16 cellular contexts compared by ENCODE assay signal in the genomic region with DNA sequence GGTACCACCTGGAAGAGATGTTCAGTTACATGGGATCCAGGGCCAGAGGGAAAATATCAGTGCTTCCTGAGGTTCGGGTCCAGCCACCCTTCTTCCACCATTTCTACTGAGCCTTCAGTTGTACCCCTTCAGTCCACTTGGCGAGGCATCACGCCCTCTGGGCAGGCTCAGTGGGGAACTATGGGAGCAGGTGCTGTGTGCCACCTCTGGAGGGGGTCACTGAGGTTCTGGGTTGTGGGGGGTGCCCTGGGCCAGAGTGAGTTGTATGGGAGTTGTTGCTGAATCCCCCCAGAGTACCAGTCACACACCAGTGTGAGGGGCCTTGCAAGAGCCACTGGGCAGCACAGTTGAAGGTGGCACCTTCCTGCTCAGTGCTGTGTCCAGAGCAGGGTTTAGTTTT. TPM values are rescaled to one million over a fixed set of nuclear protein-coding genes. Genes with fewer than 3 reads are reported as not detected.
DNase-seq lines count a peak whose midpoint lies in the region; ATAC-seq, FAIRE-seq and TF ChIP-seq lines count a peak whose summit lies in the region.
"Had no signal": no experiment of that assay in that cellular context is flagged by ENCODE, and none has a peak within 500 bp of the region (broad histone marks: within the 10 kb centered on the region; RNA-seq: fewer than 3 reads in every experiment).

No MANE protein-coding gene starts in this region.

- H3K4me2 ChIP-seq in GM12878 (ENCODE audit: control insufficient read depth, insufficient read depth): no peak overlapping the region

- H3K9me3 Mint-ChIP-seq in activated naive CD4-positive, alpha-beta T cell treated with anti-CD3 and anti-CD28 coated beads for 36 hours: peaks cover 8% of the 10 kb centered on the region
- H3K9me3 Mint-ChIP-seq in stimulated activated effector memory CD8-positive, alpha-beta T cell treated with anti-CD3 and anti-CD28 coated beads, Interleukin-12 subunit alpha, Interleukin-12 subunit beta, amount 100 ng/mL, for 72 hours: no peaks in the 10 kb centered on the region

- H2AFZ ChIP-seq in GM12878 (ENCODE audit: control insufficient read depth, low read depth, low read length): no peak overlapping the region

- in situ Hi-C loops in GM12878 (cut with MboI): loop anchor here (5.0 kb wide), 1 partner anchor 117 kb away; a partner anchor contains a TSS
- in situ Hi-C loops in transverse colon (cut with MboI; ENCODE audit: low pct_ligation_motif_present in 1 of 4, low pct_unique_long_range_greater_than_20kb in 1 of 4, low sequenced_read_pairs in 3 of 4): no loop called here

- no peak overlapping the region for H3K4me3 ChIP-seq in HFF-Myc (replicated peaks; ENCODE audit: low read depth, low read length)
- no peak overlapping the region for H3K4me3 ChIP-seq in GM12878
- no peak overlapping the region for H3K4me3 ChIP-seq in transverse colon
- H3K4me3 ChIP-seq: dorsolateral prefrontal cortex, uterus had no signal

- no peak for TF ChIP-seq POLR2A in GM12878 (IDR thresholded peaks at IDR 0.05; ENCODE audit: low read depth, low read length)
- TF ChIP-seq POLR2A in transverse colon (IDR thresholded peaks at IDR 0.05): no peak

- H3K79me2 ChIP-seq in GM12878 (ENCODE audit: control insufficient read depth, insufficient read depth, low read length): peaks cover 37% of the 10 kb centered on the region

- peaks cover 25% of the 10 kb centered on the region for H3K4me1 Mint-ChIP-seq in activated naive CD4-positive, alpha-beta T cell treated with anti-CD3 and anti-CD28 coated beads for 36 hours (ENCODE audit: low read depth)
- peaks cover 56% of the 10 kb centered on the region for H3K4me1 Mint-ChIP-seq in stimulated activated effector memory CD8-positive, alpha-beta T cell treated with anti-CD3 and anti-CD28 coated beads, Interleukin-12 subunit alpha, Interleukin-12 subunit beta, amount 100 ng/mL, for 72 hours

- no peak overlapping the region for H3K27ac ChIP-seq in GM12878 (ENCODE audit: control insufficient read depth, insufficient read depth)
- H3K27ac ChIP-seq in transverse colon: peak overlapping the region in 1 of 4 donors; percentile 35
- H3K27ac ChIP-seq: uterus had no signal

- H3K27me3 Mint-ChIP-seq in activated naive CD4-positive, alpha-beta T cell treated with anti-CD3 and anti-CD28 coated beads for 36 hours (ENCODE audit: low read depth): no peaks in the 10 kb centered on the region

- no peak for DNase-seq in activated naive CD4-positive, alpha-beta T cell treated with anti-CD3 and anti-CD28 coated beads for 36 hours
- DNase-seq in activated naive CD4-positive, alpha-beta T cell (lab: John Stamatoyannopoulos, UW): no peak
- DNase-seq in HFF-Myc (ENCODE audit: extremely low read depth, low read depth) (no peak), GM12878 (ENCODE audit: low read depth, low spot score) (no peak), nucleus accumbens (lab: John Stamatoyannopoulos, UW) (no peak), activated gamma-delta T cell (lab: John Stamatoyannopoulos, UW) (no peak), transverse colon (no peak)
- no peak for DNase-seq in stimulated activated effector memory CD8-positive, alpha-beta T cell treated with anti-CD3 and anti-CD28 coated beads, Interleukin-12 subunit alpha, Interleukin-12 subunit beta, amount 100 ng/mL, for 72 hours (ENCODE audit: low spot score in 2 of 2)
- DNase-seq: AML-193; dorsolateral prefrontal cortex; foreskin melanocyte; NCI-H187; NK-92 treated with Interleukin-12 subunit alpha and Interleukin-12 subunit beta, amount 100 ng/mL, for 24 hours; SW 1271; uterus had no signal

- H4K20me1 ChIP-seq in GM12878 (ENCODE audit: control insufficient read depth, insufficient read depth): no peaks in the 10 kb centered on the region

- SMC1A ChIA-PET in GM12878 (lab: Charles Lee; ENCODE audit: uncharacterized antibody, unreplicated experiment): interaction anchor here (0.9 to 2.5 kb wide), 3 partner anchors 32 to 609 kb away, joined by 3 to 7 read pairs (median 3); no protein-coding TSS in a partner anchor

- CTCF ChIA-PET in activated naive CD4-positive, alpha-beta T cell treated with anti-CD3 and anti-CD28 coated beads for 36 hours (lab: Charles Lee): interaction anchor here (0.6 to 1.7 kb wide), 3 partner anchors 28 to 111 kb away, joined by 3 to 5 read pairs (median 4); no protein-coding TSS in a partner anchor
- CTCF ChIA-PET in GM12878 (lab: Yijun Ruan, JAX): interaction anchor here (1.0 to 2.0 kb wide), 3 partner anchors 84 to 163 kb away, joined by 3 to 7 read pairs (median 3); no protein-coding TSS in a partner anchor

- no peaks in the 10 kb centered on the region; the same call in 2 of the 3 replicates for H3K9me3 ChIP-seq in GM12878 (replicated peaks; ENCODE audit: control insufficient read depth, insufficient read depth, low read length)
- H3K9me3 ChIP-seq in transverse colon: no peaks in the 10 kb centered on the region
- H3K9me3 ChIP-seq: uterus had no signal

- no peak for TF ChIP-seq RAD21 in GM12878 (IDR thresholded peaks at IDR 0.05; ENCODE audit: insufficient read depth, low read depth, low read length)

- RAD21 ChIA-PET in GM12878 (lab: Charles Lee; ENCODE audit: unreplicated experiment): interaction anchor here (1.3 to 11.0 kb wide), 4 partner anchors 32 to 133 kb away, joined by 4 to 84 read pairs (median 6); no protein-coding TSS in a partner anchor

- no peak overlapping the region for H3K4me3 Mint-ChIP-seq in activated naive CD4-positive, alpha-beta T cell treated with anti-CD3 and anti-CD28 coated beads for 36 hours
- no peak overlapping the region for H3K4me3 Mint-ChIP-seq in stimulated activated effector memory CD8-positive, alpha-beta T cell treated with anti-CD3 and anti-CD28 coated beads, Interleukin-12 subunit alpha, Interleukin-12 subunit beta, amount 100 ng/mL, for 72 hours

- ATAC-seq in GM12878: no peak
- ATAC-seq in stimulated activated effector memory CD8-positive, alpha-beta T cell treated with anti-CD3 and anti-CD28 coated beads, Interleukin-12 subunit alpha, Interleukin-12 subunit beta, amount 100 ng/mL, for 72 hours: no peak
- ATAC-seq: HCT116 had no signal

- H3K4me1 ChIP-seq in GM12878 (ENCODE audit: control insufficient read depth, insufficient read depth, low read length) (peaks cover 12% of the 10 kb centered on the region), transverse colon (peaks cover 18 to 55% (median 39%) of the 10 kb centered on the region in 4 donors)
- H3K4me1 ChIP-seq: uterus had no signal

- TF ChIP-seq EP300 in GM12878 (IDR thresholded peaks at IDR 0.05; ENCODE audit: borderline replicate concordance in 1 of 2, control insufficient read depth in 1 of 2, low read depth in 2 of 2, low read length in 2 of 2) (no peak), transverse colon (IDR thresholded peaks at IDR 0.05; ENCODE audit: low read depth) (no peak)

- intact Hi-C loops in activated naive CD4-positive, alpha-beta T cell treated with anti-CD3 and anti-CD28 coated beads for 36 hours (cut with micrococcal nuclease): no loop called here
- intact Hi-C loops in GM12878 (cut with micrococcal nuclease; ENCODE audit: unreplicated experiment): loop anchor here (5.0 kb wide), 1 partner anchor 92 kb away; no protein-coding TSS in a partner anchor
- intact Hi-C loops in transverse colon (cut with DNase I; ENCODE audit: low total_unique reads): no loop called here

- FAIRE-seq in GM12878 (lab: Jason Lieb, UNC): no peak

- H3K27me3 ChIP-seq in GM12878 (replicated peaks in 1 of 2; ENCODE audit: control insufficient read depth in 2 of 2, insufficient read depth in 2 of 2, low read length in 1 of 2): no peaks in the 10 kb centered on the region
- no peaks in the 10 kb centered on the region for H3K27me3 ChIP-seq in transverse colon
- H3K27me3 ChIP-seq: dorsolateral prefrontal cortex, uterus had no signal

- H3K27ac Mint-ChIP-seq in activated naive CD4-positive, alpha-beta T cell treated with anti-CD3 and anti-CD28 coated beads for 36 hours: peak overlapping the region; percentile 51
- peak overlapping the region; percentile 82 for H3K27ac Mint-ChIP-seq in stimulated activated effector memory CD8-positive, alpha-beta T cell treated with anti-CD3 and anti-CD28 coated beads, Interleukin-12 subunit alpha, Interleukin-12 subunit beta, amount 100 ng/mL, for 72 hours

- 100% methylated on average over 3 of the region's 3 CpGs for WGBS in GM12878 (ENCODE audit: insufficient coverage, insufficient replicate concordance, low lambda C conversion rate, missing lambda C conversion rate)
- WGBS in transverse colon (ENCODE audit: low coverage in 1 of 2), 2 donors: 83 to 89% methylated on average over 1 to 3 of the region's 3 CpGs

- H3K36me3 Mint-ChIP-seq in activated naive CD4-positive, alpha-beta T cell treated with anti-CD3 and anti-CD28 coated beads for 36 hours (ENCODE audit: low read depth): peaks cover 38% of the 10 kb centered on the region
- peaks cover 39% of the 10 kb centered on the region for H3K36me3 Mint-ChIP-seq in stimulated activated effector memory CD8-positive, alpha-beta T cell treated with anti-CD3 and anti-CD28 coated beads, Interleukin-12 subunit alpha, Interleukin-12 subunit beta, amount 100 ng/mL, for 72 hours

- no peak overlapping the region for H3K9ac ChIP-seq in GM12878 (ENCODE audit: control insufficient read depth, insufficient read depth, low read length)

- peaks cover 4 to 5% of the 10 kb centered on the region in 2 experiments for H3K36me3 ChIP-seq in GM12878 (ENCODE audit: control insufficient read depth in 2 of 2, insufficient read depth in 2 of 2, low read length in 1 of 2)
- no peaks in the 10 kb centered on the region for H3K36me3 ChIP-seq in transverse colon
- H3K36me3 ChIP-seq: uterus had no signal

- POLR2A ChIA-PET in GM12878 (lab: Charles Lee): interaction anchor here (0.6 to 7.8 kb wide), 5 partner anchors 17 to 1134 kb away, joined by 3 to 60 read pairs (median 5); a partner anchor contains a TSS

- peak; percentile 12 for TF ChIP-seq CTCF in HFF-Myc (IDR thresholded peaks at IDR 0.05; ENCODE audit: low read depth, low read length, missing control alignments)
- TF ChIP-seq CTCF in GM12878 (IDR thresholded peaks at IDR 0.05 in 2 of 3, conservative IDR thresholded peaks at IDR 0.05 in 1 of 3; ENCODE audit: control insufficient read depth in 2 of 3, extremely low read depth in 1 of 3, insufficient read depth in 1 of 3, low read depth in 3 of 3, low read length in 3 of 3): peak in 1 of 3 experiments; percentile 16; a peak in 1 of 6 replicates
- no peak for TF ChIP-seq CTCF in transverse colon (IDR thresholded peaks at IDR 0.05)

- BruUV-seq in GM12878 (replicated peaks; lab: Mats Ljungman, UMichigan): no TSS peak

RNA-seq across cellular contexts. Expression of a gene that starts 2.7 kb away (rescaled TPM):
- total RNA-seq in activated naive CD4-positive, alpha-beta T cell treated with anti-CD3 and anti-CD28 coated beads for 36 hours: 100 to 1,000 TPM; 143 to 147 TPM
- 537 and 614 TPM in 2 replicates for total RNA-seq in GM12878 (2013; cell fraction: nucleolus; rRNA removed)
- total RNA-seq in GM12878 (2014; rRNA removed): 62.9 and 75.3 TPM in 2 replicates
- 52.2 and 56.3 TPM in 2 replicates for total RNA-seq in GM12878 (2014; rRNA removed; fragmentation: Illumina TruSeq; extraction: Trizol)
- 171 and 177 TPM in 2 replicates for total RNA-seq in GM12878 (2021)
- polyA plus RNA-seq in GM12878 (2011; ENCODE audit: low read depth): 105 TPM
- polyA plus RNA-seq in GM12878 (2011; rRNA removed): 94.7 and 124 TPM in 2 replicates
- 139 and 162 TPM in 2 replicates for polyA plus RNA-seq in GM12878 (2011; cell fraction: cytosol; rRNA removed)
- polyA plus RNA-seq in GM12878 (2011; cell fraction: nucleus; rRNA removed): 458 and 495 TPM in 2 replicates
- 149 and 160 TPM in 2 replicates for polyA plus RNA-seq in GM12878 (2012)
- 144 and 150 TPM in 2 replicates for polyA plus RNA-seq in GM12878 (2014; fragmentation: Illumina TruSeq; extraction: Trizol)
- polyA plus RNA-seq in GM12878 (2014; fragmentation: Nextera tagmentation; extraction: Ambion mirVana): 1 to 10 TPM; 2.4 to 3.6 TPM
- 160 and 184 TPM in 2 replicates for polyA plus RNA-seq in GM12878 (2014; rRNA removed)
- polyA plus RNA-seq in GM12878 (2016; fragmentation: Nextera tagmentation; extraction: Ambion mirVana): 10 to 100 TPM; 73.8 to 82.3 TPM
- 180 and 262 TPM in 2 replicates for polyA minus RNA-seq in GM12878 (2011; rRNA and poly(A)+ RNA removed)
- polyA minus RNA-seq in GM12878 (2011; cell fraction: cytosol; rRNA and poly(A)+ RNA removed): 77.4 and 82.9 TPM in 2 replicates
- polyA minus RNA-seq in GM12878 (2011; cell fraction: nucleus; rRNA and poly(A)+ RNA removed): 89.6 and 141 TPM in 2 replicates
- 100 to 1,000 TPM; 156 to 252 (median 166) TPM for total RNA-seq in transverse colon

RNA-seq across cellular contexts. Expression of a gene that starts 29.7 kb away (rescaled TPM):
- 10 to 100 TPM; 17.0 to 19.3 TPM for total RNA-seq in activated naive CD4-positive, alpha-beta T cell treated with anti-CD3 and anti-CD28 coated beads for 36 hours
- total RNA-seq in GM12878 (2013; cell fraction: nucleolus; rRNA removed): 19.5 and 23.0 TPM in 2 replicates
- total RNA-seq in GM12878 (2014; rRNA removed) (14.5 and 15.8 TPM in 2 replicates), GM12878 (2014; rRNA removed; fragmentation: Illumina TruSeq; extraction: Trizol) (11.8 and 13.6 TPM in 2 replicates), GM12878 (2021) (18.2 and 19.3 TPM in 2 replicates), transverse colon (1 to 10 TPM in 2 of 4 donors, not detected in 2; 5.9 to 9.8 TPM)
- 2.9 TPM for polyA plus RNA-seq in GM12878 (2011; ENCODE audit: low read depth)
- polyA plus RNA-seq in GM12878 (2011; rRNA removed) (4.7 and 8.2 TPM in 2 replicates), GM12878 (2014; fragmentation: Illumina TruSeq; extraction: Trizol) (9.1 and 10.6 TPM in 2 replicates), GM12878 (2014; fragmentation: Nextera tagmentation; extraction: Ambion mirVana) (1 to 10 TPM in 1 of 2 experiments, under 1 TPM in 1; 0.35 to 1.2 TPM), GM12878 (2014; rRNA removed) (10.7 and 14.0 TPM in 2 replicates), GM12878 (2016; fragmentation: Nextera tagmentation; extraction: Ambion mirVana) (10 to 100 TPM; 12.8 to 14.4 TPM)
- 12.0 and 15.1 TPM in 2 replicates for polyA plus RNA-seq in GM12878 (2011; cell fraction: cytosol; rRNA removed)
- polyA plus RNA-seq in GM12878 (2011; cell fraction: nucleus; rRNA removed): 12.0 and 13.9 TPM in 2 replicates
- 4.8 and 5.4 TPM in 2 replicates for polyA plus RNA-seq in GM12878 (2012)
- 22.6 and 41.9 TPM in 2 replicates for polyA minus RNA-seq in GM12878 (2011; rRNA and poly(A)+ RNA removed)
- polyA minus RNA-seq in GM12878 (2011; cell fraction: cytosol; rRNA and poly(A)+ RNA removed): 11.0 and 13.6 TPM in 2 replicates
- polyA minus RNA-seq in GM12878 (2011; cell fraction: nucleus; rRNA and poly(A)+ RNA removed): 7.3 and 9.1 TPM in 2 replicates
